In genomic region chr17:40471856-40472732, GRCh38 we compare ENCODE assay signal across 1 cellular context.
TF ChIP-seq lines count a peak whose summit lies in the region.

No MANE protein-coding gene starts in this region.

TF ChIP-seq in HepG2, 621 proteins besides CTCF, POLR2A, EP300 and RAD21:
- TF ChIP-seq NKX3-1 (CRISPR knock-in tag; IDR thresholded peaks at IDR 0.05) (no peak), NR2F1 (CRISPR knock-in tag; IDR thresholded peaks at IDR 0.05) (no peak), RFX3 (CRISPR knock-in tag; IDR thresholded peaks at IDR 0.05) (peak; percentile 72), EEA1 (CRISPR knock-in tag; IDR thresholded peaks at IDR 0.05; ENCODE audit: borderline replicate concordance) (no peak), ZNF724P (CRISPR knock-in tag; IDR thresholded peaks at IDR 0.05; ENCODE audit: borderline replicate concordance) (no peak)
